ENCODE assay signal across 1 cellular context in the genomic region with DNA sequence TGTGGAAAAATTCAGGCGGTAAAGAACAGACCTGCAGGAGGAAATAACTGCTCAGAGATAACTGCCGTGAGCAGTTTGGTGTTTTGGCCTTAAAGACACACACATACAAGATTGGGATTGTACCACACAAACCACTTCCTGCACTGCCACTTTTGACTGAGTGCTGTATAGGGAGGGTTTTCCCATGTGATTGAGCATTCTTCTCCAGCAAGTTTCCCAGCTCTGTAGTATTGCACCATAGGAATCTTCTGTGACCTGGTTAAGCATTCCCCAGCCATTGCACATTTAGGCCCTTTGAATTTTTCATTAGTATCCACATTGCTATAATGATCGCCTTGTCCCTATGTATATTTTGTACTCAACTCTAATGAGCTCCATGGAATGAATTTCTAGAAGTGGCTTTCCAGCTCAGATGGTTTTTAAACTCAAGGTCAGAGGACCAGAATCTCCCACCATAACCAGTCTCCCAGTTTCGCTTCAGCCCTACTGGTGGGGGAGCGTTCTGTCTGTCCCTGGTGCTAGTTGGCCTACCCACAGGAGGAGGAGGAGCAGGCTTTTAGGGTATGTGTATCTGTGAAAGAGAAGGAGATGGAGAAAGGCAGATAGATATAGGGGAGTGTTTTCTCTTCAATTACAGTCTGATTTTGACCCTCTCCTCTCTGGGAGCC.
TF ChIP-seq lines count a peak whose summit lies in the region.

No MANE protein-coding gene starts in this region.

TF ChIP-seq in IMR-90, 13 proteins besides CTCF, POLR2A, EP300 and RAD21:
- TF ChIP-seq CHD1 (IDR thresholded peaks at IDR 0.05; ENCODE audit: low read depth, low read length) (no peak), MAZ (IDR thresholded peaks at IDR 0.05; ENCODE audit: borderline replicate concordance, low read depth, low read length) (peak; percentile 36; the same call in 1 of the 2 replicates), FOS (IDR thresholded peaks at IDR 0.05; ENCODE audit: low read depth, low read length) (peak; percentile 53; the same call in 1 of the 2 replicates), NFE2L2 (IDR thresholded peaks at IDR 0.05; ENCODE audit: low read depth, low read length) (no peak), SMC3 (IDR thresholded peaks at IDR 0.05; ENCODE audit: low read depth, low read length) (no peak), BHLHE40 (IDR thresholded peaks at IDR 0.05; ENCODE audit: low read depth, low read length) (peak; percentile 60; the same call in 1 of the 2 replicates), RCOR1 (IDR thresholded peaks at IDR 0.05; ENCODE audit: insufficient replicate concordance, low read length) (no peak), CEBPB (IDR thresholded peaks at IDR 0.05; ENCODE audit: low read depth, low read length) (peak; percentile 99), MAFK (IDR thresholded peaks at IDR 0.05; ENCODE audit: low read depth, low read length) (peak; percentile 41; the same call in 1 of the 2 replicates), MXI1 (IDR thresholded peaks at IDR 0.05; ENCODE audit: borderline replicate concordance, low read depth, low read length) (no peak)
- TF ChIP-seq, protein P1, sequence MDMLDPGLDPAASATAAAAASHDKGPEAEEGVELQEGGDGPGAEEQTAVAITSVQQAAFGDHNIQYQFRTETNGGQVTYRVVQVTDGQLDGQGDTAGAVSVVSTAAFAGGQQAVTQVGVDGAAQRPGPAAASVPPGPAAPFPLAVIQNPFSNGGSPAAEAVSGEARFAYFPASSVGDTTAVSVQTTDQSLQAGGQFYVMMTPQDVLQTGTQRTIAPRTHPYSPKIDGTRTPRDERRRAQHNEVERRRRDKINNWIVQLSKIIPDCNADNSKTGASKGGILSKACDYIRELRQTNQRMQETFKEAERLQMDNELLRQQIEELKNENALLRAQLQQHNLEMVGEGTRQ (IDR thresholded peaks at IDR 0.05; ENCODE audit: low read depth, low read length), result peak; percentile 18; the same call in 1 of the 2 replicates
